ENCODE assay signal across 19 cellular contexts in the genomic region with DNA sequence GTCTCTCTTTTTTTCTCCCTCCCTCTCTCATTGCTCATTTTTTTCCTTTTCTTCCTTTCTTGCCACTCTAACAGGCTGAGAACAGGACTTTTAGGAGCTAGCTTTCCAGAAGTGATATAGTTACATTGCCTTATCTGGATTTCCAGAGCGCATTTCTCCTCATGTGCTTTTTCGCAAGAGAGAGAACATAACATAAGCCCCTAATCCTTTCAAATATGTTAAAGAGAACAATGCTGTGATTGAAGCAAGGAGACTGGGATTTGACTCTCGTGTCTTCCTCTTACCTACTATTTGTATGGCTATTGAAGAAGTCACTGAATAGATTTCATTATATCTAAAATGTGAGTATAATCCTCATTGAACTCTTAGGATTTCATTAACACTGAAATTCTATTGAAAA.
"Had no signal": no experiment of that assay in that cellular context is flagged by ENCODE, and none has a peak within 500 bp of the region (broad histone marks: within the 10 kb centered on the region; RNA-seq: fewer than 3 reads in every experiment).

No MANE protein-coding gene starts in this region.

- H3K4me3 ChIP-seq: cardiac muscle cell, K562 had no signal

- DNase-seq: activated CD4-positive, alpha-beta T cell treated with anti-CD3 and anti-CD28 coated beads for 36 hours; activated CD8-positive, alpha-beta memory T cell treated with anti-CD3 and anti-CD28 coated beads, Interleukin-2, amount 50 U/mL, for 48 hours; activated CD8-positive, alpha-beta T cell treated with anti-CD3 and anti-CD28 coated beads, Interleukin-2, amount 10 ng/mL, durations not matched to agents 7 days and 5 days; activated naive CD4-positive, alpha-beta T cell; activated T-cell treated with anti-CD3 and anti-CD28 coated beads, Interleukin-2, amount 50 U/mL, for 1 hour; amygdala; brain microvascular endothelial cell; Kasumi-1; NCI-H1105 treated with DMSO at 0.1 percent for 48 hours; NCI-H1436 treated with DMSO at 0.1 percent for 48 hours; NCI-H1930; NCI-H2171; NCI-H2227 treated with DMSO at 0.1 percent for 48 hours; NCI-H526; SK-N-SH; T-helper 1 cell had no signal

- H3K36me3 ChIP-seq: brain microvascular endothelial cell, cardiac muscle cell had no signal

- ATAC-seq: activated CD4-positive, alpha-beta T cell treated with anti-CD3 and anti-CD28 coated beads for 36 hours; activated CD8-positive, alpha-beta T cell treated with anti-CD3 and anti-CD28 coated beads, Interleukin-2, amount 10 ng/mL, durations not matched to agents 7 days and 5 days; K562 had no signal

- H3K9me3 ChIP-seq: SK-N-SH had no signal

- H3K27ac ChIP-seq: brain microvascular endothelial cell, cardiac muscle cell, VCaP had no signal
